8 cellular contexts compared by ENCODE assay signal in the genomic region with DNA sequence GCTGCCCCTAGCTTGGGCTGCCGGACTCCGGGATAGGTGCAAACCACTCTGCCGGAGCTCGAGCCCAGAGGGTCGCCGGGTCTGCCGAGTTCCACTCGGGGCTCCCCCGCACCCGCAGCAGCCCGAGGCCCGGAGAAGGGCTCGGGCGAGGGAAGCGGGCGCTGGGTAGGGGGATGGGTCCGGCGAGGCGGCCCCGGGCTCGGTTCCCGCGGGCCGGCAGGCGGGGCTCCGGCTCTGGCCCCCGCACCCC. TPM values are rescaled to one million over a fixed set of nuclear protein-coding genes. Genes with fewer than 3 reads are reported as not detected.
DNase-seq lines count a peak whose midpoint lies in the region; ATAC-seq and TF ChIP-seq lines count a peak whose summit lies in the region.

No MANE protein-coding gene starts in this region.

- TF ChIP-seq CTCF in GM23338 (conservative IDR thresholded peaks at IDR 0.05; ENCODE audit: low read depth in 2 of 2) (no peak), Loucy (conservative IDR thresholded peaks at IDR 0.05; ENCODE audit: low read length) (no peak), dorsolateral prefrontal cortex (IDR thresholded peaks at IDR 0.05 in 54 of 56, conservative IDR thresholded peaks at IDR 0.05 in 2 of 56; ENCODE audit: low read depth in 1 of 56, partially characterized antibody in 56 of 56) (no peak), nephron (IDR thresholded peaks at IDR 0.05; ENCODE audit: unreplicated experiment in 3 of 3) (no peak)

- H3K27me3 Mint-ChIP-seq in GM23338 (ENCODE audit: insufficient read depth, low read depth, poor library complexity), result peaks cover 6% of the 10 kb centered on the region
- peaks cover 24% of the 10 kb centered on the region for H3K27me3 Mint-ChIP-seq in nephron (ENCODE audit: low read depth)

- ATAC-seq in GM18508 (IDR thresholded peaks at IDR 0.05; ENCODE audit: insufficient read depth, unreplicated experiment) (peak; percentile 2), GM23338 (peak; percentile 54; the same call in 2 of the 3 replicates)

- DNase-seq in GM23338 (ENCODE audit: low spot score) (no peak), dorsolateral prefrontal cortex (peak in 2 of 10 donors; percentile 20 to 45), HK-2 (ENCODE audit: unreplicated experiment) (no peak), EL (no peak), germinal center (ENCODE audit: low spot score) (no peak)

- H3K9me2 ChIP-seq in GM23338 (ENCODE audit: insufficient read depth) (no peaks in the 10 kb centered on the region), Loucy (replicated peaks; ENCODE audit: low read depth, low read length) (no peaks in the 10 kb centered on the region)

- H3K27me3 ChIP-seq in GM23338 (ENCODE audit: insufficient read depth) (no peaks in the 10 kb centered on the region), Loucy (ENCODE audit: insufficient read depth, low read length, poor library complexity, severe bottlenecking) (no peaks in the 10 kb centered on the region), dorsolateral prefrontal cortex (no peaks in the 10 kb centered on the region)

- H2AFZ ChIP-seq in GM23338 (no peak overlapping the region), Loucy (ENCODE audit: low read length) (no peak overlapping the region)

- intact Hi-C loops in dorsolateral prefrontal cortex (cut with DNase I), result loop anchor here (5.0 to 10.0 kb wide), 2 partner anchors 61 to 71 kb away; no protein-coding TSS in a partner anchor

- H3F3A ChIP-seq in GM23338 (replicated peaks; ENCODE audit: low read depth) (no peaks in the 10 kb centered on the region), Loucy (ENCODE audit: low read depth) (no peaks in the 10 kb centered on the region; the same call in 1 of the 2 replicates)

- H3K4me3 ChIP-seq in GM23338 (peak overlapping the region; percentile 79), Loucy (ENCODE audit: low read length, poor library complexity, severe bottlenecking) (peak overlapping the region; percentile 85), dorsolateral prefrontal cortex (peak overlapping the region; percentile 65 to 97 (median 88))

- H3K9me3 ChIP-seq in Loucy (ENCODE audit: insufficient read depth, low read depth, low read length), result no peaks in the 10 kb centered on the region

- H3K9me3 Mint-ChIP-seq in GM23338, result 0 out of 3 replicates have a peak, but pooled peaks cover 4% of the 10 kb centered on the region
- no peaks in the 10 kb centered on the region for H3K9me3 Mint-ChIP-seq in nephron

- H3K36me3 ChIP-seq in GM23338 (ENCODE audit: insufficient read depth) (no peaks in the 10 kb centered on the region), Loucy (ENCODE audit: insufficient read depth, low read length) (no peaks in the 10 kb centered on the region; the same call in 1 of the 2 replicates)

- peak overlapping the region; percentile 95 for H3K4me3 Mint-ChIP-seq in GM23338
- H3K4me3 Mint-ChIP-seq in nephron, result peak overlapping the region; percentile 93 to 98 (median 97)

- H3K27ac Mint-ChIP-seq in GM23338, result peak overlapping the region; percentile 97; the same call in 1 of the 2 replicates
- H3K27ac Mint-ChIP-seq in nephron, result peak overlapping the region; percentile 97 to 99 (median 99)

- H3K27ac ChIP-seq in GM23338 (ENCODE audit: low read depth) (peak overlapping the region; percentile 97), dorsolateral prefrontal cortex (peak overlapping the region; percentile 83 to 100 (median 99))

- no peaks in the 10 kb centered on the region; the same call in 1 of the 3 replicates for H3K36me3 Mint-ChIP-seq in GM23338 (ENCODE audit: low read depth)
- peaks cover 15% of the 10 kb centered on the region for H3K36me3 Mint-ChIP-seq in nephron (ENCODE audit: low read depth)

- H3K9ac ChIP-seq in Loucy (ENCODE audit: low read depth, low read length, poor library complexity, severe bottlenecking), result peak overlapping the region; percentile 67

- H3K4me1 ChIP-seq in GM23338 (ENCODE audit: insufficient read depth) (peaks cover 36% of the 10 kb centered on the region), Loucy (ENCODE audit: insufficient read depth, low read length, poor library complexity, severe bottlenecking) (peaks cover 44% of the 10 kb centered on the region)

- H4K20me1 ChIP-seq in GM23338 (replicated peaks; ENCODE audit: insufficient read depth) (0 out of 2 replicates have a peak, but pooled peaks cover 2% of the 10 kb centered on the region), Loucy (ENCODE audit: insufficient read depth, low read length, poor library complexity, severe bottlenecking) (peaks cover 37% of the 10 kb centered on the region)

- H3K4me1 Mint-ChIP-seq in GM23338 (peaks cover 36% of the 10 kb centered on the region), nephron (peaks cover 33% of the 10 kb centered on the region)

- H3K79me2 ChIP-seq in GM23338 (replicated peaks; ENCODE audit: insufficient read depth), result peaks cover 46% of the 10 kb centered on the region
- H3K79me2 ChIP-seq in Loucy (ENCODE audit: insufficient read depth, low read length), result peaks cover 50% of the 10 kb centered on the region

- peak overlapping the region; percentile 85 for H3K4me2 ChIP-seq in GM23338
- H3K4me2 ChIP-seq in Loucy (ENCODE audit: low read depth, low read length, poor library complexity, severe bottlenecking), result peak overlapping the region; percentile 73

TF ChIP-seq in GM23338, 12 proteins besides CTCF, POLR2A, EP300 and RAD21 (continues in another document):
- no peak for TF ChIP-seq EZH2phosphoT487 (IDR thresholded peaks at IDR 0.05; ENCODE audit: unreplicated experiment)
- no peak for TF ChIP-seq STAT1 (IDR thresholded peaks at IDR 0.05; ENCODE audit: unreplicated experiment)
- TF ChIP-seq, protein P1, sequence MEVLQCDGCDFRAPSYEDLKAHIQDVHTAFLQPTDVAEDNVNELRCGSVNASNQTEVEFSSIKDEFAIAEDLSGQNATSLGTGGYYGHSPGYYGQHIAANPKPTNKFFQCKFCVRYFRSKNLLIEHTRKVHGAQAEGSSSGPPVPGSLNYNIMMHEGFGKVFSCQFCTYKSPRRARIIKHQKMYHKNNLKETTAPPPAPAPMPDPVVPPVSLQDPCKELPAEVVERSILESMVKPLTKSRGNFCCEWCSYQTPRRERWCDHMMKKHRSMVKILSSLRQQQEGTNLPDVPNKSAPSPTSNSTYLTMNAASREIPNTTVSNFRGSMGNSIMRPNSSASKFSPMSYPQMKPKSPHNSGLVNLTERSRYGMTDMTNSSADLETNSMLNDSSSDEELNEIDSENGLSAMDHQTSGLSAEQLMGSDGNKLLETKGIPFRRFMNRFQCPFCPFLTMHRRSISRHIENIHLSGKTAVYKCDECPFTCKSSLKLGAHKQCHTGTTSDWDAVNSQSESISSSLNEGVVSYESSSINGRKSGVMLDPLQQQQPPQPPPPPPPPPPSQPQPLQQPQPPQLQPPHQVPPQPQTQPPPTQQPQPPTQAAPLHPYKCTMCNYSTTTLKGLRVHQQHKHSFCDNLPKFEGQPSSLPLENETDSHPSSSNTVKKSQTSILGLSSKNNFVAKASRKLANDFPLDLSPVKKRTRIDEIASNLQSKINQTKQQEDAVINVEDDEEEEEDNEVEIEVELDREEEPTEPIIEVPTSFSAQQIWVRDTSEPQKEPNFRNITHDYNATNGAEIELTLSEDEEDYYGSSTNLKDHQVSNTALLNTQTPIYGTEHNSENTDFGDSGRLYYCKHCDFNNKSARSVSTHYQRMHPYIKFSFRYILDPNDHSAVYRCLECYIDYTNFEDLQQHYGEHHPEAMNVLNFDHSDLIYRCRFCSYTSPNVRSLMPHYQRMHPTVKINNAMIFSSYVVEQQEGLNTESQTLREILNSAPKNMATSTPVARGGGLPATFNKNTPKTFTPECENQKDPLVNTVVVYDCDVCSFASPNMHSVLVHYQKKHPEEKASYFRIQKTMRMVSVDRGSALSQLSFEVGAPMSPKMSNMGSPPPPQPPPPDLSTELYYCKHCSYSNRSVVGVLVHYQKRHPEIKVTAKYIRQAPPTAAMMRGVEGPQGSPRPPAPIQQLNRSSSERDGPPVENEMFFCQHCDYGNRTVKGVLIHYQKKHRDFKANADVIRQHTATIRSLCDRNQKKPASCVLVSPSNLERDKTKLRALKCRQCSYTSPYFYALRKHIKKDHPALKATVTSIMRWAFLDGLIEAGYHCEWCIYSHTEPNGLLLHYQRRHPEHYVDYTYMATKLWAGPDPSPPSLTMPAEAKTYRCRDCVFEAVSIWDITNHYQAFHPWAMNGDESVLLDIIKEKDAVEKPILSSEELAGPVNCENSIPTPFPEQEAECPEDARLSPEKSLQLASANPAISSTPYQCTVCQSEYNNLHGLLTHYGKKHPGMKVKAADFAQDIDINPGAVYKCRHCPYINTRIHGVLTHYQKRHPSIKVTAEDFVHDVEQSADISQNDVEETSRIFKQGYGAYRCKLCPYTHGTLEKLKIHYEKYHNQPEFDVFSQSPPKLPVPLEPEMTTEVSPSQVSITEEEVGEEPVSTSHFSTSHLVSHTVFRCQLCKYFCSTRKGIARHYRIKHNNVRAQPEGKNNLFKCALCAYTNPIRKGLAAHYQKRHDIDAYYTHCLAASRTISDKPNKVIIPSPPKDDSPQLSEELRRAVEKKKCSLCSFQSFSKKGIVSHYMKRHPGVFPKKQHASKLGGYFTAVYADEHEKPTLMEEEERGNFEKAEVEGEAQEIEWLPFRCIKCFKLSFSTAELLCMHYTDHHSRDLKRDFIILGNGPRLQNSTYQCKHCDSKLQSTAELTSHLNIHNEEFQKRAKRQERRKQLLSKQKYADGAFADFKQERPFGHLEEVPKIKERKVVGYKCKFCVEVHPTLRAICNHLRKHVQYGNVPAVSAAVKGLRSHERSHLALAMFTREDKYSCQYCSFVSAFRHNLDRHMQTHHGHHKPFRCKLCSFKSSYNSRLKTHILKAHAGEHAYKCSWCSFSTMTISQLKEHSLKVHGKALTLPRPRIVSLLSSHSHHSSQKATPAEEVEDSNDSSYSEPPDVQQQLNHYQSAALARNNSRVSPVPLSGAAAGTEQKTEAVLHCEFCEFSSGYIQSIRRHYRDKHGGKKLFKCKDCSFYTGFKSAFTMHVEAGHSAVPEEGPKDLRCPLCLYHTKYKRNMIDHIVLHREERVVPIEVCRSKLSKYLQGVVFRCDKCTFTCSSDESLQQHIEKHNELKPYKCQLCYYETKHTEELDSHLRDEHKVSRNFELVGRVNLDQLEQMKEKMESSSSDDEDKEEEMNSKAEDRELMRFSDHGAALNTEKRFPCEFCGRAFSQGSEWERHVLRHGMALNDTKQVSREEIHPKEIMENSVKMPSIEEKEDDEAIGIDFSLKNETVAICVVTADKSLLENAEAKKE (CRISPR knock-in tag; IDR thresholded peaks at IDR 0.05), result no peak

RNA-seq across cellular contexts. Expression of a gene that starts 0.5 kb away (rescaled TPM):
- total RNA-seq in GM23338 (2014; rRNA removed; shearing (Covaris generic)), result 27.4 and 30.2 TPM in 2 replicates
- polyA plus RNA-seq in GM23338 (2016; fragmentation: Nextera tagmentation; extraction: Ambion mirVana), result 7.0 and 9.9 TPM in 2 replicates
- total RNA-seq in dorsolateral prefrontal cortex, result 100 to 1,000 TPM in 1 of 120 experiments, 10 to 100 TPM in 119; 59.2 to 100 (median 77.8) TPM
